ENCODE assay signal across 14 cellular contexts in genomic region chr10:4431114-4431862, GRCh38.
A peak's percentile ranks its signal among the peaks of the same experiment; 100 is the strongest.
DNase-seq lines count a peak whose midpoint lies in the region; ATAC-seq and TF ChIP-seq lines count a peak whose summit lies in the region.
"Had no signal": no experiment of that assay in that cellular context is flagged by ENCODE, and none has a peak within 500 bp of the region (broad histone marks: within the 10 kb centered on the region; RNA-seq: fewer than 3 reads in every experiment).

No MANE protein-coding gene starts in this region.

- H3K27ac ChIP-seq in CD4-positive, alpha-beta T cell (ENCODE audit: low read depth, low read length) = no peak overlapping the region
- H3K27ac ChIP-seq: KMS-11 had no signal

- intact Hi-C loops in CD4-positive, alpha-beta T cell (cut with DNase I, micrococcal nuclease) = no loop called here

- no peak overlapping the region for H3K4me3 Mint-ChIP-seq in CD4-positive, alpha-beta T cell
- H3K4me3 Mint-ChIP-seq: activated CD8-positive, alpha-beta T cell treated with anti-CD3 and anti-CD28 coated beads for 36 hours had no signal

- H3K27me3 Mint-ChIP-seq in CD4-positive, alpha-beta T cell = no peaks in the 10 kb centered on the region
- H3K27me3 Mint-ChIP-seq: activated CD8-positive, alpha-beta T cell treated with anti-CD3 and anti-CD28 coated beads for 36 hours had no signal

- no peaks in the 10 kb centered on the region for H3K4me1 Mint-ChIP-seq in CD4-positive, alpha-beta T cell (ENCODE audit: low read depth)

- H3K4me3 ChIP-seq in fibroblast of mammary gland (ENCODE audit: control insufficient read depth, low read depth, low read length) (no peak overlapping the region), retinal pigment epithelial cell (ENCODE audit: low read length) (no peak overlapping the region)
- H3K4me3 ChIP-seq: lung had no signal

- POLR2A ChIA-PET in CD4-positive, alpha-beta T cell (lab: Charles Lee) = no interaction called here

- CTCF ChIA-PET in CD4-positive, alpha-beta T cell (lab: Charles Lee) = interaction anchor here (0.7 kb wide), 1 partner anchor 284 kb away, joined by 3 read pairs; no protein-coding TSS in a partner anchor

- no peaks in the 10 kb centered on the region for H3K9me3 Mint-ChIP-seq in CD4-positive, alpha-beta T cell
- H3K9me3 Mint-ChIP-seq: activated CD8-positive, alpha-beta T cell treated with anti-CD3 and anti-CD28 coated beads for 36 hours had no signal

- in situ Hi-C loops in SK-MEL-5 (cut with HindIII; ENCODE audit: low pct_unique_long_range_greater_than_20kb, low sequenced_read_pairs) = no loop called here

- no peak for TF ChIP-seq CTCF in fibroblast of mammary gland (conservative IDR thresholded peaks at IDR 0.05; ENCODE audit: control insufficient read depth, insufficient read depth, low read depth, low read length)
- TF ChIP-seq CTCF in retinal pigment epithelial cell (conservative IDR thresholded peaks at IDR 0.05; ENCODE audit: low read depth, low read length) = no peak
- TF ChIP-seq CTCF in CD4-positive, alpha-beta T cell (IDR thresholded peaks at IDR 0.05) = no peak

- no peaks in the 10 kb centered on the region for H3K27me3 ChIP-seq in CD4-positive, alpha-beta T cell (ENCODE audit: control insufficient read depth, insufficient read depth, low read length)

- no peak for ATAC-seq in HG02885 (IDR thresholded peaks at IDR 0.05; ENCODE audit: poor library complexity, unreplicated experiment)
- no peak for ATAC-seq in CD4-positive, alpha-beta T cell (ENCODE audit: poor library complexity)
- ATAC-seq: activated CD8-positive, alpha-beta T cell treated with anti-CD3 and anti-CD28 coated beads for 36 hours had no signal

- H3K36me3 Mint-ChIP-seq in CD4-positive, alpha-beta T cell (ENCODE audit: low read depth) = no peaks in the 10 kb centered on the region

- peak; percentile 74 for DNase-seq in ELR (ENCODE audit: low read depth)
- DNase-seq in SK-MEL-5 (ENCODE audit: low read depth, low spot score) = peak; percentile 18
- DNase-seq in fibroblast of mammary gland (ENCODE audit: low read depth) = peak; percentile 25
- DNase-seq in retinal pigment epithelial cell (ENCODE audit: low read depth) = peak; percentile 91
- no peak for DNase-seq in activated T-cell treated with anti-CD3 and anti-CD28 coated beads, Interleukin-2, amount 50 U/mL, for 1 hour
- no peak for DNase-seq in NCI-H2196 (lab: John Stamatoyannopoulos, UW; ENCODE audit: unreplicated experiment)
- DNase-seq in CD4-positive, alpha-beta T cell = no peak
- DNase-seq: activated CD8-positive, alpha-beta T cell treated with anti-CD3 and anti-CD28 coated beads for 36 hours; activated gamma-delta T cell; NCI-H187 treated with DMSO at 0.1 percent for 48 hours; NCI-H748 treated with DMSO at 0.1 percent for 48 hours had no signal

- H3K9me3 ChIP-seq in CD4-positive, alpha-beta T cell (ENCODE audit: control insufficient read depth, low read length) = no peaks in the 10 kb centered on the region

- H3K27ac Mint-ChIP-seq in CD4-positive, alpha-beta T cell = no peak overlapping the region
- H3K27ac Mint-ChIP-seq: activated CD8-positive, alpha-beta T cell treated with anti-CD3 and anti-CD28 coated beads for 36 hours had no signal

Comparison
In these comparisons a context has a peak if more than half of its experiments do, and no peak if none do; other contexts are left out.
1. DNase-seq: peak in ELR (single experiment), SK-MEL-5 (single experiment), fibroblast of mammary gland (single experiment) and retinal pigment epithelial cell (single experiment); none in activated T-cell treated with anti-CD3 and anti-CD28 coated beads, Interleukin-2, amount 50 U/mL, for 1 hour (single experiment), NCI-H2196 (single experiment) and CD4-positive, alpha-beta T cell (0 of 10).